Comparison of ENCODE assay signal across 18 cellular contexts in the genomic region with DNA sequence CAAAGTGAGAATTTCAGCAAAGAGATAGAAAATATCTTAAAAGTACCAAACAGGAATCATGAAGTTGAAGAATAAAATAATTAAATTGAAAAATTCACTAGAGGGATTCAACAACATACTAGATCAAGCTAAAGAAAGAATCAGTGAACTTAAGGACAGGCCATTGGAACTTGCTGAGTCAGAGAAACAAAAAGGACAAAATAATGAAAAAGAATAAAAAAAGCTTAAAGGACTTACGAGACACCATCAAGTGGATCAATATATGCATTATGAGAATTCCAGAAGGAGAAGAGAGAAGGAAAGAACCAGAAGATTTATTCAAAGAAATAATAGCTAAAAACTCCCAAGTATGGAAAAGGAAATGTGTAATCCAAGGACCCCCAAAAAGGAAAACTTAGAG.
DNase-seq lines count a peak whose midpoint lies in the region; ATAC-seq, FAIRE-seq and TF ChIP-seq lines count a peak whose summit lies in the region.
"Had no signal": no experiment of that assay in that cellular context is flagged by ENCODE, and none has a peak within 500 bp of the region (broad histone marks: within the 10 kb centered on the region; RNA-seq: fewer than 3 reads in every experiment).

No MANE protein-coding gene starts in this region.

- TF ChIP-seq POLR2A in A549 (IDR thresholded peaks at IDR 0.05; ENCODE audit: low read length): no peak
- no peak for TF ChIP-seq POLR2A in H1 (IDR thresholded peaks at IDR 0.05; ENCODE audit: control extremely low read depth in 1 of 2, low read depth in 2 of 2, low read length in 2 of 2)

- H3K27ac ChIP-seq in A549: no peak overlapping the region
- no peak overlapping the region for H3K27ac ChIP-seq in HEK293 (ENCODE audit: extremely low read depth, low read depth, low read length)
- no peak overlapping the region for H3K27ac ChIP-seq in H1 (ENCODE audit: low read depth, low read length)
- H3K27ac ChIP-seq: BLaER1, C4-2B had no signal

- H2BK15ac ChIP-seq in H1 (ENCODE audit: low read length): no peak overlapping the region

- no peaks in the 10 kb centered on the region for H4K20me1 ChIP-seq in H1 (replicated peaks in 1 of 2; ENCODE audit: control insufficient read depth in 1 of 2, insufficient read depth in 2 of 2, low read length in 2 of 2)
- H4K20me1 ChIP-seq: BLaER1 had no signal

- POLR2A ChIA-PET in A549 (lab: Yijun Ruan, JAX): no interaction called here
- POLR2A ChIA-PET in HEK293 (lab: Yijun Ruan, JAX): no interaction called here
- POLR2A ChIA-PET in H1 (lab: Charles Lee; ENCODE audit: partially characterized antibody): no interaction called here

- no peaks in the 10 kb centered on the region for H3K27me3 ChIP-seq in H1 (replicated peaks in 1 of 4; ENCODE audit: control insufficient read depth in 3 of 4, extremely low read depth in 1 of 4, insufficient read depth in 3 of 4, low read length in 3 of 4)
- H3K27me3 ChIP-seq: BLaER1 had no signal

- DNase-seq in A549 (ENCODE audit: low read depth in 1 of 2, low spot score in 1 of 2) (no peak), Kasumi-1 (lab: John Stamatoyannopoulos, UW) (peak; percentile 9 to 14), H1 (ENCODE audit: low read depth in 1 of 2, low spot score in 2 of 2) (no peak), SK-N-DZ (ENCODE audit: low spot score) (no peak)
- DNase-seq in effector CD4-positive, alpha-beta T cell: no peak
- DNase-seq: Caco-2; CD4-positive, CD25-positive, alpha-beta regulatory T cell; CD8-positive, alpha-beta T cell; DMS153; DND-41 had no signal

- TF ChIP-seq EP300 in A549 (IDR thresholded peaks at IDR 0.05): no peak
- no peak for TF ChIP-seq EP300 in H1 (IDR thresholded peaks at IDR 0.05; ENCODE audit: borderline replicate concordance in 1 of 2, low read depth in 2 of 2, low read length in 2 of 2)

- CTCF ChIA-PET in A549 (lab: Yijun Ruan, JAX): no interaction called here
- CTCF ChIA-PET in HEK293 (lab: Yijun Ruan, JAX): no interaction called here
- CTCF ChIA-PET in H1 (lab: Charles Lee; ENCODE audit: partially characterized antibody): interaction anchor here (1.2 kb wide), 1 partner anchor 13 kb away, joined by 3 read pairs; no protein-coding TSS in a partner anchor

- H2BK12ac ChIP-seq in H1 (ENCODE audit: low read depth, low read length): no peak overlapping the region

- H3K36me3 ChIP-seq in HEK293 (ENCODE audit: control insufficient read depth in 2 of 2, insufficient read depth in 1 of 2, low read length in 2 of 2) (no peaks in the 10 kb centered on the region), H1 (ENCODE audit: control insufficient read depth in 2 of 4, insufficient read depth in 4 of 4, low read length in 3 of 4) (no peaks in the 10 kb centered on the region)
- H3K36me3 ChIP-seq: BLaER1, HAP-1 had no signal

- ATAC-seq in A549: no peak
- ATAC-seq: CD8-positive, alpha-beta T cell; GM23338 had no signal

- WGBS in A549 (ENCODE audit: missing lambda C conversion rate): 3% methylated on average over 1 of the region's 1 CpG
- WGBS in H1 (ENCODE audit: extremely low coverage in 1 of 2, insufficient coverage in 1 of 2, insufficient read length in 1 of 2, insufficient replicate concordance in 2 of 2, low coverage in 1 of 2, low lambda C conversion rate in 2 of 2, missing lambda C conversion rate in 1 of 2), 2 experiments: 85% methylated on average over 1 of the region's 1 CpG; no CpG with 5 or more reads in 1 of the 2 experiments

- no peak overlapping the region for H3K56ac ChIP-seq in H1 (replicated peaks; ENCODE audit: insufficient read length, low read depth, low read length)

- no peak overlapping the region for H3K23ac ChIP-seq in H1 (ENCODE audit: insufficient read length)

- no peak overlapping the region for H4K5ac ChIP-seq in H1 (ENCODE audit: insufficient read length, low read depth, low read length)

- TF ChIP-seq RAD21 in A549 (conservative IDR thresholded peaks at IDR 0.05 in 1 of 2, IDR thresholded peaks at IDR 0.05 in 1 of 2) (no peak), H1 (IDR thresholded peaks at IDR 0.05 in 1 of 2, conservative IDR thresholded peaks at IDR 0.05 in 1 of 2; ENCODE audit: low read depth in 2 of 2, low read length in 2 of 2) (no peak)

- no peak overlapping the region for H2AK5ac ChIP-seq in H1 (ENCODE audit: low read depth, low read length)

- H3K4me3 ChIP-seq in A549: no peak overlapping the region
- no peak overlapping the region for H3K4me3 ChIP-seq in HEK293 (ENCODE audit: low read depth, low read length)
- no peak overlapping the region for H3K4me3 ChIP-seq in H1 (ENCODE audit: extremely low read depth in 1 of 4, insufficient read depth in 2 of 4, low read depth in 3 of 4, low read length in 4 of 4)
- H3K4me3 ChIP-seq: BLaER1, GM23338, HAP-1 had no signal

- H3K4me2 ChIP-seq in A549 (no peak overlapping the region), H1 (ENCODE audit: insufficient read depth in 1 of 2, low read depth in 2 of 2, low read length in 2 of 2) (no peak overlapping the region)
- H3K4me2 ChIP-seq: BLaER1, GM23338 had no signal

- FAIRE-seq in A549 (lab: Jason Lieb, UNC): no peak
- FAIRE-seq in H1 (lab: Jason Lieb, UNC): no peak
- FAIRE-seq: G401.6, GM18507, H54 had no signal

- no peaks in the 10 kb centered on the region for H3K79me2 ChIP-seq in H1 (ENCODE audit: control insufficient read depth in 1 of 2, insufficient read depth in 2 of 2, low read length in 2 of 2)

- H3K9ac ChIP-seq in H1 (replicated peaks in 1 of 4; ENCODE audit: extremely low read depth in 1 of 4, low read depth in 3 of 4, low read length in 3 of 4): no peak overlapping the region
- H3K9ac ChIP-seq: BLaER1 had no signal

- H4K91ac ChIP-seq in H1 (replicated peaks; ENCODE audit: insufficient read length, low read length): no peak overlapping the region

- no peak overlapping the region for H2BK5ac ChIP-seq in H1 (ENCODE audit: low read depth, low read length)

- no peaks in the 10 kb centered on the region for H3K9me3 ChIP-seq in A549
- no peaks in the 10 kb centered on the region for H3K9me3 ChIP-seq in HEK293 (ENCODE audit: control insufficient read depth, insufficient read depth, low read depth, low read length)
- no peaks in the 10 kb centered on the region for H3K9me3 ChIP-seq in H1 (ENCODE audit: insufficient read depth in 2 of 2, low read depth in 1 of 2, low read length in 1 of 2)
- H3K9me3 ChIP-seq: Caco-2, HAP-1 had no signal

- no peak for TF ChIP-seq CTCF in A549 (IDR thresholded peaks at IDR 0.05)
- TF ChIP-seq CTCF in HEK293 (tag by site-specific recombination; IDR thresholded peaks at IDR 0.05): no peak
- TF ChIP-seq CTCF in H1 (IDR thresholded peaks at IDR 0.05; ENCODE audit: control extremely low read depth in 1 of 3, insufficient read depth in 1 of 3, low read depth in 1 of 3, low read length in 3 of 3): no peak

- H3K23me2 ChIP-seq in H1 (ENCODE audit: low read depth, low read length): no peaks in the 10 kb centered on the region

- no peak overlapping the region for H3K14ac ChIP-seq in H1 (ENCODE audit: insufficient read length)

- H2BK20ac ChIP-seq in H1 (ENCODE audit: low read length): no peak overlapping the region

- no peak overlapping the region for H2BK120ac ChIP-seq in H1 (replicated peaks; ENCODE audit: low read depth, low read length)

- H2AFZ ChIP-seq in H1 (ENCODE audit: low read length): no peak overlapping the region
- H2AFZ ChIP-seq: GM23338 had no signal

- no peaks in the 10 kb centered on the region for H3K79me1 ChIP-seq in H1 (ENCODE audit: low read depth, low read length)

- H3K18ac ChIP-seq in H1 (ENCODE audit: extremely low read depth, low read length): no peak overlapping the region

- H3K4ac ChIP-seq in H1 (replicated peaks; ENCODE audit: insufficient read length, low read depth, low read length): no peak overlapping the region

- no peak overlapping the region for H4K8ac ChIP-seq in H1 (ENCODE audit: extremely low read depth, insufficient read depth, low read length)

- H3K4me1 ChIP-seq in A549: no peaks in the 10 kb centered on the region
- no peaks in the 10 kb centered on the region for H3K4me1 ChIP-seq in HEK293 (ENCODE audit: control insufficient read depth, insufficient read depth, low read length)
- no peaks in the 10 kb centered on the region for H3K4me1 ChIP-seq in H1 (replicated peaks in 1 of 4; ENCODE audit: control insufficient read depth in 3 of 4, insufficient read depth in 4 of 4, low read length in 3 of 4)
- H3K4me1 ChIP-seq: Caco-2, HAP-1 had no signal

TF ChIP-seq in A549, 52 proteins besides CTCF, POLR2A, EP300 and RAD21:
- TF ChIP-seq MAFK (IDR thresholded peaks at IDR 0.05; ENCODE audit: partially characterized antibody): peak; percentile 13
- TF ChIP-seq ESRRA (IDR thresholded peaks at IDR 0.05; ENCODE audit: borderline replicate concordance, low read length): no peak
- no peak for TF ChIP-seq FOXS1 (CRISPR knock-in tag; IDR thresholded peaks at IDR 0.05)

TF ChIP-seq in HEK293, 187 proteins besides CTCF, POLR2A, EP300 and RAD21:
- TF ChIP-seq ZBTB48 (tag by site-specific recombination; IDR thresholded peaks at IDR 0.05): no peak
- no peak for TF ChIP-seq ZNF350 (tag by site-specific recombination; IDR thresholded peaks at IDR 0.05)
- peak; percentile 84 for TF ChIP-seq SETDB1 (IDR thresholded peaks at IDR 0.05; ENCODE audit: insufficient read length, low read length)
- peak; percentile 33; the same call in 1 of the 2 replicates for TF ChIP-seq TRIM28 (IDR thresholded peaks at IDR 0.05; ENCODE audit: borderline replicate concordance, low read length)
- no peak for TF ChIP-seq HOXD13 (CRISPR knock-in tag; IDR thresholded peaks at IDR 0.05; ENCODE audit: borderline replicate concordance)

TF ChIP-seq in H1, 55 proteins besides CTCF, POLR2A, EP300 and RAD21:
- TF ChIP-seq, protein P1, sequence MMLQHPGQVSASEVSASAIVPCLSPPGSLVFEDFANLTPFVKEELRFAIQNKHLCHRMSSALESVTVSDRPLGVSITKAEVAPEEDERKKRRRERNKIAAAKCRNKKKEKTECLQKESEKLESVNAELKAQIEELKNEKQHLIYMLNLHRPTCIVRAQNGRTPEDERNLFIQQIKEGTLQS (IDR thresholded peaks at IDR 0.05; ENCODE audit: insufficient read depth, low read depth, low read length): no peak
- TF ChIP-seq GTF2F1 (IDR thresholded peaks at IDR 0.05; ENCODE audit: borderline replicate concordance, low read depth, low read length): no peak
- TF ChIP-seq MAFK (IDR thresholded peaks at IDR 0.05; ENCODE audit: low read depth, low read length): peak; percentile 79
- TF ChIP-seq BACH1 (IDR thresholded peaks at IDR 0.05; ENCODE audit: low read length): peak; percentile 85

Comparison
In these comparisons a context has a peak if more than half of its experiments do, and no peak if none do; other contexts are left out.
1. DNase-seq: peak in Kasumi-1 (2 of 2); none in A549 (0 of 2), H1 (0 of 2), effector CD4-positive, alpha-beta T cell (single experiment) and SK-N-DZ (single experiment).